23 cellular contexts compared by ENCODE assay signal in the genomic region with DNA sequence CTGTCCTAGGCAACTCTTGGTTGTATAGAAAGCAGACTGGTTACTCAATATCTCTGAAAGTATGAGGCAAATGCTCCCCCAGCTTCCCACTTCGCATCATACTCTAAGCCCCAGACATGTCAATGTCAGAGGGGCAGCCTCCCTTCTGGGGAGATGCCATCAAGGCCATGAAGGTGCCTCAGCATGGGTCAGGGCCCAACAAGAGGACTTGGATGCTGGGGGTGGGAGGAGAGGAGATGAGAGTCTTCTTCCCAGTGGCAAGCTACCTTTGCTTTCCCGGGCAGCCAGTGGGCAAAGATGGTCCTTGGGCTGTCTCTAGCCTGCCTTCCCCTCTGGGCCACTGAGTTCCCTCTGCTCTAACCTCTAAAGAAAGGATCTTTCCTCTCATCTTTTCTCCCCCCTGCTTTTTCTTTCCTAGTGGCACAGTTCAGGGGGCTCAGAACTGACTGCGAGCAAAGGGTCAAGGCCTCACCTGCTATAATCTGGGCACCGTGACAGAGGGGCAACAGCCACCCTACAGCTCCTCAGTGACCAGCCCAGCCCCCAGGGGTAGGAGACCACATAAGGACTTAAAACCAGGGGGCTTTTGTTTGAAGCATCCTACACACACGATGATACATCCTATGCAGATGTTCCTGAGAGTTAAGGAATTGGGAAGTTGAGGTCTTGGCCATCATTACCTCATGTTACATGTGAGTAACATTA. TPM values are rescaled to one million over a fixed set of nuclear protein-coding genes. Genes with fewer than 3 reads are reported as not detected.
A peak's percentile ranks its signal among the peaks of the same experiment; 100 is the strongest.
DNase-seq lines count a peak whose midpoint lies in the region; ATAC-seq and TF ChIP-seq lines count a peak whose summit lies in the region.
"Had no signal": no experiment of that assay in that cellular context is flagged by ENCODE, and none has a peak within 500 bp of the region (broad histone marks: within the 10 kb centered on the region; RNA-seq: fewer than 3 reads in every experiment).

No MANE protein-coding gene starts in this region.

- H3K4me3 ChIP-seq in spleen = no peak overlapping the region
- H3K4me3 ChIP-seq: A549; BLaER1 treated with 17β-estradiol and CSF1 and Interleukin-3, amounts not matched to agents 10 nM and 100 nM; GM12878; HAP-1 had no signal

- H3K27ac ChIP-seq in spleen = no peak overlapping the region
- H3K27ac ChIP-seq: A549; BLaER1 treated with 17β-estradiol and CSF1 and Interleukin-3, amounts not matched to agents 10 nM and 100 nM had no signal

- DNase-seq in cardiac septum (ENCODE audit: low spot score) (peak; percentile 71), left cardiac atrium (no peak), sciatic nerve (ENCODE audit: low spot score) (peak; percentile 39), spleen (peak; percentile 33), SW480 (ENCODE audit: low spot score) (no peak), cerebellum (ENCODE audit: low spot score) (no peak)
- DNase-seq: 8988T; ACHN; AML-193; BE2C; CD4-positive, alpha-beta T cell; CD8-positive, alpha-beta memory T cell; DMS 273 treated with DMSO at 0.1 percent for 48 hours; DMS79; EL; GDM1; GOT3; HFFc6 had no signal

- WGBS in spleen, 5 donors = 66 to 93% (median 82%) methylated on average over 5 of the region's 5 CpGs

- H3K36me3 ChIP-seq in spleen = peaks cover 0 to 57% (median under 1%) of the 10 kb centered on the region in 6 donors
- H3K36me3 ChIP-seq: BE2C; BLaER1 treated with 17β-estradiol and CSF1 and Interleukin-3, amounts not matched to agents 10 nM and 100 nM; HAP-1 had no signal

- H3K27me3 ChIP-seq in spleen (replicated peaks in 1 of 7) = no peaks in the 10 kb centered on the region
- H3K27me3 ChIP-seq: BE2C; BLaER1 treated with 17β-estradiol and CSF1 and Interleukin-3, amounts not matched to agents 10 nM and 100 nM had no signal

- no peaks in the 10 kb centered on the region for H3K4me1 ChIP-seq in spleen
- H3K4me1 ChIP-seq: A549; BE2C; BLaER1 treated with 17β-estradiol and CSF1 and Interleukin-3, amounts not matched to agents 10 nM and 100 nM; HAP-1 had no signal

- H3K9me3 ChIP-seq in spleen = no peaks in the 10 kb centered on the region
- H3K9me3 ChIP-seq: A549; BE2C; BLaER1 treated with 17β-estradiol and CSF1 and Interleukin-3, amounts not matched to agents 10 nM and 100 nM; HAP-1 had no signal

- no peak for TF ChIP-seq CTCF in spleen (IDR thresholded peaks at IDR 0.05 in 8 of 11, conservative IDR thresholded peaks at IDR 0.05 in 3 of 11)

- ATAC-seq in left cardiac atrium (no peak), sciatic nerve (no peak), GM18517 (IDR thresholded peaks at IDR 0.05; ENCODE audit: unreplicated experiment) (no peak)
- ATAC-seq: A549, GM12878 had no signal

- no peak for TF ChIP-seq POLR2A in spleen (IDR thresholded peaks at IDR 0.05)

- intact Hi-C loops in cardiac septum (cut with DNase I) (no loop called here), left cardiac atrium (cut with DNase I) (no loop called here), sciatic nerve (cut with DNase I) (no loop called here), spleen (cut with DNase I; ENCODE audit: low total_unique reads) (no loop called here)

RNA-seq across cellular contexts. Expression of a gene that starts 26.2 kb away (rescaled TPM):
- 22.1 TPM for total RNA-seq in cardiac septum
- total RNA-seq in left cardiac atrium = 10 to 100 TPM; 26.2 to 29.4 TPM
- 37.3 TPM for total RNA-seq in sciatic nerve
- total RNA-seq in spleen = 10 to 100 TPM in 1 of 7 donors, 1 to 10 TPM in 6; 5.0 to 10.2 (median 8.3) TPM
- polyA plus RNA-seq in spleen = 1 to 10 TPM; 1.2 to 1.9 (median 1.9) TPM
- 7.2 TPM for total RNA-seq in cerebellum

Comparison
In these comparisons a context has a peak if more than half of its experiments do, and no peak if none do; other contexts are left out.
1. DNase-seq: peak in cardiac septum (single experiment), sciatic nerve (single experiment) and spleen (single experiment); none in left cardiac atrium (single experiment), SW480 (single experiment) and cerebellum (single experiment).